ENCODE assay signal across 8 cellular contexts in genomic region chr2:242088471-242089212, GRCh38.
DNase-seq lines count a peak whose midpoint lies in the region; ATAC-seq, FAIRE-seq and TF ChIP-seq lines count a peak whose summit lies in the region.

No MANE protein-coding gene starts in this region.

- DNase-seq in ELR (ENCODE audit: low read depth), result peak; percentile 84
- DNase-seq in H54 (ENCODE audit: insufficient read length, low spot score), result peak; percentile 93
- DNase-seq in LoVo (ENCODE audit: low spot score), result peak; percentile 91
- DNase-seq in RWPE2 (ENCODE audit: low spot score), result peak; percentile 86
- peak; percentile 89 for DNase-seq in activated T-helper 9 cell treated with anti-CD3 and anti-CD28 coated beads, Interleukin-2, amount 50 U/mL, for 16 hours (ENCODE audit: low read depth)
- peak; percentile 79 for DNase-seq in fibroblast of villous mesenchyme (ENCODE audit: low read depth)
- peak; percentile 76 for DNase-seq in neural crest cell (ENCODE audit: low read depth, low spot score)
- DNase-seq in stomach, result peak; percentile 96

- TF ChIP-seq EP300 in stomach (IDR thresholded peaks at IDR 0.05), result no peak

- H3K4me3 ChIP-seq in RWPE2 (ENCODE audit: severe bottlenecking) (peak overlapping the region; percentile 46), fibroblast of villous mesenchyme (ENCODE audit: low read depth, low read length) (peak overlapping the region; percentile 73), stomach (peak overlapping the region; percentile 88 to 98 (median 96))

- H3K36me3 ChIP-seq in RWPE2 (ENCODE audit: low read depth) (no peaks in the 10 kb centered on the region), stomach (no peaks in the 10 kb centered on the region)

- peaks cover 9% of the 10 kb centered on the region for H3K4me1 Mint-ChIP-seq in neural crest cell

- H3K4me1 ChIP-seq in RWPE2 (ENCODE audit: insufficient read depth, poor library complexity, severe bottlenecking) (peaks cover 6% of the 10 kb centered on the region), stomach (peaks cover 0 to 41% (median 13%) of the 10 kb centered on the region in 4 donors)

- no peaks in the 10 kb centered on the region for H3K36me3 Mint-ChIP-seq in neural crest cell (ENCODE audit: low read depth)

- no peaks in the 10 kb centered on the region for H3K9me3 Mint-ChIP-seq in neural crest cell

- no peak for TF ChIP-seq CTCF in RWPE2 (IDR thresholded peaks at IDR 0.05; ENCODE audit: poor library complexity, severe bottlenecking)
- TF ChIP-seq CTCF in fibroblast of villous mesenchyme (IDR thresholded peaks at IDR 0.05; ENCODE audit: insufficient read depth, low read depth, low read length), result no peak
- TF ChIP-seq CTCF in neural crest cell (conservative IDR thresholded peaks at IDR 0.05), result no peak
- TF ChIP-seq CTCF in stomach (IDR thresholded peaks at IDR 0.05), result no peak

- H3K27ac ChIP-seq in RWPE2 (ENCODE audit: poor library complexity, severe bottlenecking) (no peak overlapping the region), stomach (peak overlapping the region; percentile 76 to 91 (median 83))

- peaks cover 64% of the 10 kb centered on the region for H3K27me3 Mint-ChIP-seq in neural crest cell (ENCODE audit: low read depth)

- intact Hi-C loops in stomach (cut with DNase I; ENCODE audit: low total_unique reads), result no loop called here

- peak; percentile 90 for ATAC-seq in RWPE2 (ENCODE audit: low read depth)

- no peaks in the 10 kb centered on the region for H3K27me3 ChIP-seq in RWPE2 (ENCODE audit: insufficient read depth, poor library complexity, severe bottlenecking)
- no peaks in the 10 kb centered on the region for H3K27me3 ChIP-seq in stomach

- TF ChIP-seq POLR2A in H54 (IDR thresholded peaks at IDR 0.05; ENCODE audit: low read depth, low read length) (peak; percentile 39), stomach (IDR thresholded peaks at IDR 0.05) (peak in 1 of 4 donors; percentile 31)

- H3K4me3 Mint-ChIP-seq in neural crest cell, result peak overlapping the region; percentile 86

- H3K9me3 ChIP-seq in RWPE2 (ENCODE audit: severe bottlenecking), result no peaks in the 10 kb centered on the region
- no peaks in the 10 kb centered on the region for H3K9me3 ChIP-seq in stomach

- WGBS in stomach, 5 donors, result 0 to 1% (median 1%) methylated on average over 18 to 103 of the region's 103 CpGs

- no peak for FAIRE-seq in H54 (lab: Jason Lieb, UNC)

- H3K27ac Mint-ChIP-seq in neural crest cell (ENCODE audit: unreplicated experiment), result no peak overlapping the region

Comparison
In these comparisons a context has a peak if more than half of its experiments do, and no peak if none do; other contexts are left out.
1. H3K4me3 ChIP-seq: peak in every context shown above with its lines; median percentile 96 in stomach; 73 in fibroblast of villous mesenchyme; 46 in RWPE2.